In genomic region chrX:152912121-152912520, GRCh38 we compare ENCODE assay signal across 14 cellular contexts. TPM values are rescaled to one million over a fixed set of nuclear protein-coding genes. Genes with fewer than 3 reads are reported as not detected.
A peak's percentile ranks its signal among the peaks of the same experiment; 100 is the strongest.
DNase-seq lines count a peak whose midpoint lies in the region; ATAC-seq and TF ChIP-seq lines count a peak whose summit lies in the region.
"Had no signal": no experiment of that assay in that cellular context is flagged by ENCODE, and none has a peak within 500 bp of the region (broad histone marks: within the 10 kb centered on the region; RNA-seq: fewer than 3 reads in every experiment).

No MANE protein-coding gene starts in this region.

- H2AFZ ChIP-seq in GM23248: no peak overlapping the region

- no peak overlapping the region for H3K27ac Mint-ChIP-seq in activated CD4-positive, alpha-beta memory T cell treated with anti-CD3 and anti-CD28 coated beads for 36 hours
- H3K27ac Mint-ChIP-seq in activated CD4-positive, alpha-beta memory T cell treated with anti-CD3 and anti-CD28 coated beads, Interleukin-2, amount 10 ng/mL, durations not matched to agents 7 days and 5 days: no peak overlapping the region
- no peak overlapping the region for H3K27ac Mint-ChIP-seq in activated T-cell treated with anti-CD3 and anti-CD28 coated beads, Interleukin-2, amount 50 U/mL, for 72 hours

- no peaks in the 10 kb centered on the region for H3F3A ChIP-seq in GM23248 (ENCODE audit: insufficient read depth)

- no peaks in the 10 kb centered on the region for H3K9me3 Mint-ChIP-seq in activated CD4-positive, alpha-beta memory T cell treated with anti-CD3 and anti-CD28 coated beads for 36 hours
- H3K9me3 Mint-ChIP-seq in activated CD4-positive, alpha-beta memory T cell treated with anti-CD3 and anti-CD28 coated beads, Interleukin-2, amount 10 ng/mL, durations not matched to agents 7 days and 5 days: no peaks in the 10 kb centered on the region
- H3K9me3 Mint-ChIP-seq in activated T-cell treated with anti-CD3 and anti-CD28 coated beads, Interleukin-2, amount 50 U/mL, for 72 hours: no peaks in the 10 kb centered on the region

- in situ Hi-C loops in GM23248 (cut with MboI): no loop called here

- H3K9me3 ChIP-seq in WERI-Rb-1 (ENCODE audit: severe bottlenecking) (no peaks in the 10 kb centered on the region), GM23248 (ENCODE audit: low read depth) (no peaks in the 10 kb centered on the region)
- H3K9me3 ChIP-seq: heart left ventricle, uterus had no signal

- intact Hi-C loops in activated CD4-positive, alpha-beta memory T cell treated with anti-CD3 and anti-CD28 coated beads for 36 hours (cut with micrococcal nuclease): no loop called here

- peak; percentile 70 for TF ChIP-seq CTCF in WERI-Rb-1 (IDR thresholded peaks at IDR 0.05; ENCODE audit: low read depth, low read length)
- TF ChIP-seq CTCF in retinal pigment epithelial cell (conservative IDR thresholded peaks at IDR 0.05; ENCODE audit: low read depth, low read length): peak; percentile 39

- peaks cover under 1% of the 10 kb centered on the region for H3K27me3 Mint-ChIP-seq in activated CD4-positive, alpha-beta memory T cell treated with anti-CD3 and anti-CD28 coated beads for 36 hours
- peaks cover under 1% of the 10 kb centered on the region for H3K27me3 Mint-ChIP-seq in activated CD4-positive, alpha-beta memory T cell treated with anti-CD3 and anti-CD28 coated beads, Interleukin-2, amount 10 ng/mL, durations not matched to agents 7 days and 5 days
- peaks cover 14% of the 10 kb centered on the region for H3K27me3 Mint-ChIP-seq in activated T-cell treated with anti-CD3 and anti-CD28 coated beads, Interleukin-2, amount 50 U/mL, for 72 hours (ENCODE audit: low read depth)

- no peaks in the 10 kb centered on the region for H3K79me2 ChIP-seq in GM23248 (ENCODE audit: insufficient read depth)

- no peak for ATAC-seq in activated T-cell treated with anti-CD3 and anti-CD28 coated beads, Interleukin-2, amount 50 U/mL, for 72 hours (replicated peaks in 1 of 2)
- ATAC-seq: heart left ventricle, left lobe of liver had no signal

- H3K9ac ChIP-seq in GM23248: no peak overlapping the region

- peaks cover 11% of the 10 kb centered on the region for H3K27me3 ChIP-seq in WERI-Rb-1 (ENCODE audit: insufficient read depth, low read depth, severe bottlenecking)
- H3K27me3 ChIP-seq in GM23248 (replicated peaks; ENCODE audit: insufficient read depth): no peaks in the 10 kb centered on the region
- H3K27me3 ChIP-seq: uterus had no signal

- 53 to 61% methylated on average over 3 to 4 of the region's 4 CpGs for WGBS in GM23248 (ENCODE audit: low coverage in 1 of 2, low lambda C conversion rate in 2 of 2, missing lambda C conversion rate in 2 of 2), 2 experiments

- CTCF ChIA-PET in activated CD4-positive, alpha-beta memory T cell treated with anti-CD3 and anti-CD28 coated beads for 36 hours (lab: Charles Lee): no interaction called here
- CTCF ChIA-PET in activated CD4-positive, alpha-beta memory T cell treated with anti-CD3 and anti-CD28 coated beads, Interleukin-2, amount 10 ng/mL, durations not matched to agents 7 days and 5 days (lab: Charles Lee): interaction anchor here (1.8 kb wide), 1 partner anchor 12 kb away, joined by 4 read pairs; no protein-coding TSS in a partner anchor

- no peak overlapping the region for H3K4me2 ChIP-seq in GM23248 (ENCODE audit: unreplicated experiment)

- DNase-seq in activated CD4-positive, alpha-beta memory T cell treated with anti-CD3 and anti-CD28 coated beads for 36 hours: peak; percentile 14
- no peak for DNase-seq in activated CD4-positive, alpha-beta memory T cell treated with anti-CD3 and anti-CD28 coated beads, Interleukin-2, amount 10 ng/mL, durations not matched to agents 7 days and 5 days
- DNase-seq in Kasumi-1 (lab: John Stamatoyannopoulos, UW) (peak; percentile 12 to 19), WERI-Rb-1 (no peak), retinal pigment epithelial cell (ENCODE audit: low read depth) (no peak), NCI-H748 treated with DMSO at 0.1 percent for 48 hours (lab: John Stamatoyannopoulos, UW) (no peak), GM23248 (no peak)
- DNase-seq in activated T-cell treated with anti-CD3 and anti-CD28 coated beads, Interleukin-2, amount 50 U/mL, for 72 hours: no peak
- DNase-seq: activated gamma-delta T cell treated with Interleukin-2 at 50 U/mL for 16 hours; NCI-H2081; stimulated activated CD4-positive, alpha-beta T cell treated with anti-CD3 and anti-CD28 coated beads, Interleukin-1b, Interleukin-23, amount 100 ng/mL, for 48 hours; uterus had no signal

- no peaks in the 10 kb centered on the region for H3K36me3 Mint-ChIP-seq in activated CD4-positive, alpha-beta memory T cell treated with anti-CD3 and anti-CD28 coated beads for 36 hours
- no peaks in the 10 kb centered on the region for H3K36me3 Mint-ChIP-seq in activated CD4-positive, alpha-beta memory T cell treated with anti-CD3 and anti-CD28 coated beads, Interleukin-2, amount 10 ng/mL, durations not matched to agents 7 days and 5 days (ENCODE audit: low read depth)
- no peaks in the 10 kb centered on the region for H3K36me3 Mint-ChIP-seq in activated T-cell treated with anti-CD3 and anti-CD28 coated beads, Interleukin-2, amount 50 U/mL, for 72 hours (ENCODE audit: insufficient read depth in 2 of 2)

- H3K4me1 Mint-ChIP-seq in activated CD4-positive, alpha-beta memory T cell treated with anti-CD3 and anti-CD28 coated beads for 36 hours (ENCODE audit: low read depth): no peaks in the 10 kb centered on the region
- no peaks in the 10 kb centered on the region for H3K4me1 Mint-ChIP-seq in activated CD4-positive, alpha-beta memory T cell treated with anti-CD3 and anti-CD28 coated beads, Interleukin-2, amount 10 ng/mL, durations not matched to agents 7 days and 5 days
- H3K4me1 Mint-ChIP-seq in activated T-cell treated with anti-CD3 and anti-CD28 coated beads, Interleukin-2, amount 50 U/mL, for 72 hours (ENCODE audit: low read depth): no peaks in the 10 kb centered on the region

- no peak overlapping the region for H3K4me3 Mint-ChIP-seq in activated CD4-positive, alpha-beta memory T cell treated with anti-CD3 and anti-CD28 coated beads for 36 hours
- no peak overlapping the region for H3K4me3 Mint-ChIP-seq in activated CD4-positive, alpha-beta memory T cell treated with anti-CD3 and anti-CD28 coated beads, Interleukin-2, amount 10 ng/mL, durations not matched to agents 7 days and 5 days
- H3K4me3 Mint-ChIP-seq in activated T-cell treated with anti-CD3 and anti-CD28 coated beads, Interleukin-2, amount 50 U/mL, for 72 hours: no peak overlapping the region

- H4K20me1 ChIP-seq in GM23248 (ENCODE audit: insufficient read depth): no peaks in the 10 kb centered on the region

- no peaks in the 10 kb centered on the region for H3K4me1 ChIP-seq in GM23248 (ENCODE audit: insufficient read depth)
- H3K4me1 ChIP-seq: heart left ventricle, uterus had no signal

- no peaks in the 10 kb centered on the region for H3K9me2 ChIP-seq in GM23248 (ENCODE audit: insufficient read depth)

- no peak overlapping the region for H3K4me3 ChIP-seq in WERI-Rb-1 (ENCODE audit: low read depth, low read length)
- no peak overlapping the region for H3K4me3 ChIP-seq in retinal pigment epithelial cell (ENCODE audit: low read length)
- no peak overlapping the region for H3K4me3 ChIP-seq in GM23248
- H3K4me3 ChIP-seq: heart left ventricle, uterus had no signal

- POLR2A ChIA-PET in activated CD4-positive, alpha-beta memory T cell treated with anti-CD3 and anti-CD28 coated beads for 36 hours (lab: Charles Lee): no interaction called here
- POLR2A ChIA-PET in activated CD4-positive, alpha-beta memory T cell treated with anti-CD3 and anti-CD28 coated beads, Interleukin-2, amount 10 ng/mL, durations not matched to agents 7 days and 5 days (lab: Charles Lee): no interaction called here

- no peak overlapping the region for H3K27ac ChIP-seq in WERI-Rb-1
- H3K27ac ChIP-seq in GM23248: no peak overlapping the region
- H3K27ac ChIP-seq: heart left ventricle, uterus had no signal

- no peaks in the 10 kb centered on the region for H3K36me3 ChIP-seq in WERI-Rb-1
- no peaks in the 10 kb centered on the region for H3K36me3 ChIP-seq in GM23248 (ENCODE audit: low read depth)
- H3K36me3 ChIP-seq: heart left ventricle, uterus had no signal

RNA-seq across cellular contexts. Expression of gene ZNF185, which starts 14.3 kb away (rescaled TPM):
- total RNA-seq in activated CD4-positive, alpha-beta memory T cell treated with anti-CD3 and anti-CD28 coated beads for 36 hours: 1 to 10 TPM in 1 of 2 experiments, under 1 TPM in 1; 0.82 to 1.4 TPM
- under 1 TPM; 0.75 to 0.88 TPM for total RNA-seq in activated CD4-positive, alpha-beta memory T cell treated with anti-CD3 and anti-CD28 coated beads, Interleukin-2, amount 10 ng/mL, durations not matched to agents 7 days and 5 days
- total RNA-seq in activated T-cell treated with anti-CD3 and anti-CD28 coated beads, Interleukin-2, amount 50 U/mL, for 72 hours: 1 to 10 TPM; 3.8 to 5.2 TPM
- total RNA-seq in GM23248 (2014; rRNA removed; shearing (Covaris generic)): 4.5 and 7.2 TPM in 2 replicates
- polyA plus RNA-seq in GM23248 (2016; fragmentation: Nextera tagmentation; extraction: Ambion mirVana): 3.7 and 4.0 TPM in 2 replicates

Comparison
In these comparisons a context has a peak if more than half of its experiments do, and no peak if none do; other contexts are left out.
1. DNase-seq: peak in activated CD4-positive, alpha-beta memory T cell treated with anti-CD3 and anti-CD28 coated beads for 36 hours (single experiment) and Kasumi-1 (2 of 2); none in activated CD4-positive, alpha-beta memory T cell treated with anti-CD3 and anti-CD28 coated beads, Interleukin-2, amount 10 ng/mL, durations not matched to agents 7 days and 5 days (single experiment), WERI-Rb-1 (single experiment), retinal pigment epithelial cell (single experiment), activated T-cell treated with anti-CD3 and anti-CD28 coated beads, Interleukin-2, amount 50 U/mL, for 72 hours (0 of 2), NCI-H748 treated with DMSO at 0.1 percent for 48 hours (single experiment) and GM23248 (single experiment).